ENCODE assay signal across 1 cellular context in the genomic region with DNA sequence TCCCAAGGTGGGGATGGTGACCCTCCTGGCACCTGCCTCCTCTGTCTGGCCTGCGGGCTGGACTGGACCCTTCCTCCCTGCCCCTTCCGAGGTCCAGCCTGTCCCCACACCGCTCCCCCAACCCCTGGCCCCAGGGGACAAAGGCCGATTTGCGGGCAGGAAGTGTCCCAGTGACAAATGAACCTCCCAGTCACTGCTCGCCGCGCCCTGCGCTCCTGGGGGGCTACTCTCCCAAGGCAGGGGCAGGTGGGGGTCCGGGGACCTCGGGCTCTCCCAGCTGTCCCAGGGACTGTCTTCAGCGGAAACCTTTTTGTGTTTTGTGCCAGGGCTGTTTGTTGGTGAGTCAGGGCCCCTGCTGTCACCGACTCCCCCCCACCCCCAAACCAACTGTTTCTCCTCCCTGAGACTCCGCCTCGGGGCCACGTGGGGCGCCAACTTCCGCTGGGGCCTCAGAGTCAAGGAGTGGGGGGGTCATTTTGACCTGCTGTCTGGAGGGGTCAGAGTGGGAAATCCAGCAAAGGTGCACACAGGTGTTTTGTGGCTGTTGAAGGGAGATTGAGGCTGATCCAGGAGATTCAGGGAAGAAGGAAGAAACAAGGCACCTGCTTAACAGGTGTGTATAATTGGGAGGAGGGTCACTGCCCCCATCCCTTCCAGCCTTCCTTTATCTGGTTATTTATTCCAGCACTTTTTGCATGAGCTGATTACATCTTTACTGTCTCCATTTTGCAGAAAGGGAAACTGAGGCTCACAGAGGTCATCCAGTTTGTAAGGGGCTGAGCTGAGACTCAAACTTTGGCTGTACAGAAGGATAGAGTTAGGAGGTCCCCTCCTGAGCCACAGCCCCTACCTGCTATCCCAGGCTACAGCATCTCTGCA.
TF ChIP-seq lines count a peak whose summit lies in the region.

No MANE protein-coding gene starts in this region.

TF ChIP-seq in HEK293, 187 proteins besides CTCF, POLR2A, EP300 and RAD21 (continued from another document and continues in another):
- TF ChIP-seq, protein P1, sequence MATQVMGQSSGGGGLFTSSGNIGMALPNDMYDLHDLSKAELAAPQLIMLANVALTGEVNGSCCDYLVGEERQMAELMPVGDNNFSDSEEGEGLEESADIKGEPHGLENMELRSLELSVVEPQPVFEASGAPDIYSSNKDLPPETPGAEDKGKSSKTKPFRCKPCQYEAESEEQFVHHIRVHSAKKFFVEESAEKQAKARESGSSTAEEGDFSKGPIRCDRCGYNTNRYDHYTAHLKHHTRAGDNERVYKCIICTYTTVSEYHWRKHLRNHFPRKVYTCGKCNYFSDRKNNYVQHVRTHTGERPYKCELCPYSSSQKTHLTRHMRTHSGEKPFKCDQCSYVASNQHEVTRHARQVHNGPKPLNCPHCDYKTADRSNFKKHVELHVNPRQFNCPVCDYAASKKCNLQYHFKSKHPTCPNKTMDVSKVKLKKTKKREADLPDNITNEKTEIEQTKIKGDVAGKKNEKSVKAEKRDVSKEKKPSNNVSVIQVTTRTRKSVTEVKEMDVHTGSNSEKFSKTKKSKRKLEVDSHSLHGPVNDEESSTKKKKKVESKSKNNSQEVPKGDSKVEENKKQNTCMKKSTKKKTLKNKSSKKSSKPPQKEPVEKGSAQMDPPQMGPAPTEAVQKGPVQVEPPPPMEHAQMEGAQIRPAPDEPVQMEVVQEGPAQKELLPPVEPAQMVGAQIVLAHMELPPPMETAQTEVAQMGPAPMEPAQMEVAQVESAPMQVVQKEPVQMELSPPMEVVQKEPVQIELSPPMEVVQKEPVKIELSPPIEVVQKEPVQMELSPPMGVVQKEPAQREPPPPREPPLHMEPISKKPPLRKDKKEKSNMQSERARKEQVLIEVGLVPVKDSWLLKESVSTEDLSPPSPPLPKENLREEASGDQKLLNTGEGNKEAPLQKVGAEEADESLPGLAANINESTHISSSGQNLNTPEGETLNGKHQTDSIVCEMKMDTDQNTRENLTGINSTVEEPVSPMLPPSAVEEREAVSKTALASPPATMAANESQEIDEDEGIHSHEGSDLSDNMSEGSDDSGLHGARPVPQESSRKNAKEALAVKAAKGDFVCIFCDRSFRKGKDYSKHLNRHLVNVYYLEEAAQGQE (tag by site-specific recombination; IDR thresholded peaks at IDR 0.05) = no peak
- peak; percentile 96 for TF ChIP-seq SCRT2 (tag by site-specific recombination; IDR thresholded peaks at IDR 0.05)
- no peak for TF ChIP-seq HOXD13 (CRISPR knock-in tag; IDR thresholded peaks at IDR 0.05; ENCODE audit: borderline replicate concordance)
- TF ChIP-seq ZNF549 (tag by site-specific recombination; IDR thresholded peaks at IDR 0.05) = no peak
- TF ChIP-seq ZNF121 (tag by site-specific recombination; IDR thresholded peaks at IDR 0.05) = no peak
- TF ChIP-seq, protein P2, sequence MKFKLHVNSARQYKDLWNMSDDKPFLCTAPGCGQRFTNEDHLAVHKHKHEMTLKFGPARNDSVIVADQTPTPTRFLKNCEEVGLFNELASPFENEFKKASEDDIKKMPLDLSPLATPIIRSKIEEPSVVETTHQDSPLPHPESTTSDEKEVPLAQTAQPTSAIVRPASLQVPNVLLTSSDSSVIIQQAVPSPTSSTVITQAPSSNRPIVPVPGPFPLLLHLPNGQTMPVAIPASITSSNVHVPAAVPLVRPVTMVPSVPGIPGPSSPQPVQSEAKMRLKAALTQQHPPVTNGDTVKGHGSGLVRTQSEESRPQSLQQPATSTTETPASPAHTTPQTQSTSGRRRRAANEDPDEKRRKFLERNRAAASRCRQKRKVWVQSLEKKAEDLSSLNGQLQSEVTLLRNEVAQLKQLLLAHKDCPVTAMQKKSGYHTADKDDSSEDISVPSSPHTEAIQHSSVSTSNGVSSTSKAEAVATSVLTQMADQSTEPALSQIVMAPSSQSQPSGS (tag by site-specific recombination; IDR thresholded peaks at IDR 0.05; ENCODE audit: low read depth) = no peak
- no peak; the same call in none of the 2 replicates for TF ChIP-seq BCL11B (tag by site-specific recombination; IDR thresholded peaks at IDR 0.05; ENCODE audit: low read depth)
- TF ChIP-seq ZNF23 (tag by site-specific recombination; IDR thresholded peaks at IDR 0.05; ENCODE audit: borderline replicate concordance) = no peak
- TF ChIP-seq PRDM1 (tag by site-specific recombination; IDR thresholded peaks at IDR 0.05) = no peak
- TF ChIP-seq ZNF629 (tag by site-specific recombination; IDR thresholded peaks at IDR 0.05) = no peak
- TF ChIP-seq IKZF3 (tag by site-specific recombination; IDR thresholded peaks at IDR 0.05) = no peak
- TF ChIP-seq FEZF1 (tag by site-specific recombination; IDR thresholded peaks at IDR 0.05) = no peak; the same call in 1 of the 2 replicates
- no peak for TF ChIP-seq ZNF10 (tag by site-specific recombination; IDR thresholded peaks at IDR 0.05)
- TF ChIP-seq ZNF660 (tag by site-specific recombination; IDR thresholded peaks at IDR 0.05) = peak; percentile 38; the same call in 1 of the 2 replicates
- TF ChIP-seq WT1 (tag by site-specific recombination; IDR thresholded peaks at IDR 0.05) = no peak
- TF ChIP-seq TCF7L2 (IDR thresholded peaks at IDR 0.05; ENCODE audit: borderline replicate concordance, low read depth, low read length) = no peak
- TF ChIP-seq, protein P3, sequence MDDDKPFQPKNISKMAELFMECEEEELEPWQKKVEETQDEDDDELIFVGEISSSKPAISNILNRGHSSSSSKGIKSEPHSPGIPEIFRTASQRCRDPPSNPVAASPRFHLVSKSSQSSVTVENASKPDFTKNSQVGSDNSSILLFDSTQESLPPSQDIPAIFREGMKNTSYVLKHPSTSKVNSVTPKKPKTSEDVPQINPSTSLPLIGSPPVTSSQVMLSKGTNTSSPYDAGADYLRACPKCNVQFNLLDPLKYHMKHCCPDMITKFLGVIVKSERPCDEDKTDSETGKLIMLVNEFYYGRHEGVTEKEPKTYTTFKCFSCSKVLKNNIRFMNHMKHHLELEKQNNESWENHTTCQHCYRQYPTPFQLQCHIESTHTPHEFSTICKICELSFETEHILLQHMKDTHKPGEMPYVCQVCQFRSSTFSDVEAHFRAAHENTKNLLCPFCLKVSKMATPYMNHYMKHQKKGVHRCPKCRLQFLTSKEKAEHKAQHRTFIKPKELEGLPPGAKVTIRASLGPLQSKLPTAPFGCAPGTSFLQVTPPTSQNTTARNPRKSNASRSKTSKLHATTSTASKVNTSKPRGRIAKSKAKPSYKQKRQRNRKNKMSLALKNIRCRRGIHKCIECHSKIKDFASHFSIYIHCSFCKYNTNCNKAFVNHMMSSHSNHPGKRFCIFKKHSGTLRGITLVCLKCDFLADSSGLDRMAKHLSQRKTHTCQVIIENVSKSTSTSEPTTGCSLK (tag by site-specific recombination; IDR thresholded peaks at IDR 0.05) = no peak
- TF ChIP-seq ZFP37 (tag by site-specific recombination; IDR thresholded peaks at IDR 0.05) = no peak
- TF ChIP-seq ZNF341 (tag by site-specific recombination; IDR thresholded peaks at IDR 0.05; ENCODE audit: low read depth) = peak; percentile 95
- TF ChIP-seq, protein P4, sequence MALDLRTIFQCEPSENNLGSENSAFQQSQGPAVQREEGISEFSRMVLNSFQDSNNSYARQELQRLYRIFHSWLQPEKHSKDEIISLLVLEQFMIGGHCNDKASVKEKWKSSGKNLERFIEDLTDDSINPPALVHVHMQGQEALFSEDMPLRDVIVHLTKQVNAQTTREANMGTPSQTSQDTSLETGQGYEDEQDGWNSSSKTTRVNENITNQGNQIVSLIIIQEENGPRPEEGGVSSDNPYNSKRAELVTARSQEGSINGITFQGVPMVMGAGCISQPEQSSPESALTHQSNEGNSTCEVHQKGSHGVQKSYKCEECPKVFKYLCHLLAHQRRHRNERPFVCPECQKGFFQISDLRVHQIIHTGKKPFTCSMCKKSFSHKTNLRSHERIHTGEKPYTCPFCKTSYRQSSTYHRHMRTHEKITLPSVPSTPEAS (tag by site-specific recombination; IDR thresholded peaks at IDR 0.05) = no peak
- no peak for TF ChIP-seq ZNF416 (tag by site-specific recombination; IDR thresholded peaks at IDR 0.05)
- TF ChIP-seq, protein P5, sequence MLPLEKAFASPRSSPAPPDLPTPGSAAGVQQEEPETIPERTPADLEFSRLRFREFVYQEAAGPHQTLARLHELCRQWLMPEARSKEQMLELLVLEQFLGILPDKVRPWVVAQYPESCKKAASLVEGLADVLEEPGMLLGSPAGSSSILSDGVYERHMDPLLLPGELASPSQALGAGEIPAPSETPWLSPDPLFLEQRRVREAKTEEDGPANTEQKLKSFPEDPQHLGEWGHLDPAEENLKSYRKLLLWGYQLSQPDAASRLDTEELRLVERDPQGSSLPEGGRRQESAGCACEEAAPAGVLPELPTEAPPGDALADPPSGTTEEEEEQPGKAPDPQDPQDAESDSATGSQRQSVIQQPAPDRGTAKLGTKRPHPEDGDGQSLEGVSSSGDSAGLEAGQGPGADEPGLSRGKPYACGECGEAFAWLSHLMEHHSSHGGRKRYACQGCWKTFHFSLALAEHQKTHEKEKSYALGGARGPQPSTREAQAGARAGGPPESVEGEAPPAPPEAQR (tag by site-specific recombination; IDR thresholded peaks at IDR 0.05) = no peak
- TF ChIP-seq GLIS2 (tag by site-specific recombination; IDR thresholded peaks at IDR 0.05) = peak; percentile 89
- TF ChIP-seq ZNF610 (tag by site-specific recombination; IDR thresholded peaks at IDR 0.05; ENCODE audit: borderline replicate concordance) = no peak
- TF ChIP-seq ZNF837 (tag by site-specific recombination; IDR thresholded peaks at IDR 0.05) = no peak
- no peak; the same call in 1 of the 2 replicates for TF ChIP-seq ZNF600 (tag by site-specific recombination; IDR thresholded peaks at IDR 0.05)
- TF ChIP-seq, protein P6, sequence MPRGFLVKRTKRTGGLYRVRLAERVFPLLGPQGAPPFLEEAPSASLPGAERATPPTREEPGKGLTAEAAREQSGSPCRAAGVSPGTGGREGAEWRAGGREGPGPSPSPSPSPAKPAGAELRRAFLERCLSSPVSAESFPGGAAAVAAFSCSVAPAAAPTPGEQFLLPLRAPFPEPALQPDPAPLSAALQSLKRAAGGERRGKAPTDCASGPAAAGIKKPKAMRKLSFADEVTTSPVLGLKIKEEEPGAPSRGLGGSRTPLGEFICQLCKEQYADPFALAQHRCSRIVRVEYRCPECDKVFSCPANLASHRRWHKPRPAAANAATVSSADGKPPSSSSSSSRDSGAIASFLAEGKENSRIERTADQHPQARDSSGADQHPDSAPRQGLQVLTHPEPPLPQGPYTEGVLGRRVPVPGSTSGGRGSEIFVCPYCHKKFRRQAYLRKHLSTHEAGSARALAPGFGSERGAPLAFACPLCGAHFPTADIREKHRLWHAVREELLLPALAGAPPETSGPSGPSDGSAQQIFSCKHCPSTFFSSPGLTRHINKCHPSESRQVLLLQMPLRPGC (tag by site-specific recombination; IDR thresholded peaks at IDR 0.05) = no peak
- no peak for TF ChIP-seq ZNF501 (tag by site-specific recombination; IDR thresholded peaks at IDR 0.05)
- TF ChIP-seq KLF7 (tag by site-specific recombination; IDR thresholded peaks at IDR 0.05; ENCODE audit: borderline replicate concordance) = no peak
- TF ChIP-seq ZSCAN23 (tag by site-specific recombination; IDR thresholded peaks at IDR 0.05) = no peak
- no peak for TF ChIP-seq ZNF426 (tag by site-specific recombination; IDR thresholded peaks at IDR 0.05)
- no peak for TF ChIP-seq ZNF274 (IDR thresholded peaks at IDR 0.05; ENCODE audit: low read length)
- TF ChIP-seq ZNF274 (tag by site-specific recombination; IDR thresholded peaks at IDR 0.05; ENCODE audit: borderline replicate concordance) = no peak
- TF ChIP-seq, protein P7, sequence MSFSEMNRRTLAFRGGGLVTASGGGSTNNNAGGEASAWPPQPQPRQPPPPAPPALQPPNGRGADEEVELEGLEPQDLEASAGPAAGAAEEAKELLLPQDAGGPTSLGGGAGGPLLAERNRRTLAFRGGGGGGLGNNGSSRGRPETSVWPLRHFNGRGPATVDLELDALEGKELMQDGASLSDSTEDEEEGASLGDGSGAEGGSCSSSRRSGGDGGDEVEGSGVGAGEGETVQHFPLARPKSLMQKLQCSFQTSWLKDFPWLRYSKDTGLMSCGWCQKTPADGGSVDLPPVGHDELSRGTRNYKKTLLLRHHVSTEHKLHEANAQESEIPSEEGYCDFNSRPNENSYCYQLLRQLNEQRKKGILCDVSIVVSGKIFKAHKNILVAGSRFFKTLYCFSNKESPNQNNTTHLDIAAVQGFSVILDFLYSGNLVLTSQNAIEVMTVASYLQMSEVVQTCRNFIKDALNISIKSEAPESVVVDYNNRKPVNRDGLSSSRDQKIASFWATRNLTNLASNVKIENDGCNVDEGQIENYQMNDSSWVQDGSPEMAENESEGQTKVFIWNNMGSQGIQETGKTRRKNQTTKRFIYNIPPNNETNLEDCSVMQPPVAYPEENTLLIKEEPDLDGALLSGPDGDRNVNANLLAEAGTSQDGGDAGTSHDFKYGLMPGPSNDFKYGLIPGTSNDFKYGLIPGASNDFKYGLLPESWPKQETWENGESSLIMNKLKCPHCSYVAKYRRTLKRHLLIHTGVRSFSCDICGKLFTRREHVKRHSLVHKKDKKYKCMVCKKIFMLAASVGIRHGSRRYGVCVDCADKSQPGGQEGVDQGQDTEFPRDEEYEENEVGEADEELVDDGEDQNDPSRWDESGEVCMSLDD (tag by site-specific recombination; IDR thresholded peaks at IDR 0.05) = no peak
- TF ChIP-seq ZNF677 (tag by site-specific recombination; IDR thresholded peaks at IDR 0.05) = no peak
- no peak for TF ChIP-seq ZNF302 (tag by site-specific recombination; IDR thresholded peaks at IDR 0.05; ENCODE audit: low read depth)
- TF ChIP-seq, protein P8, sequence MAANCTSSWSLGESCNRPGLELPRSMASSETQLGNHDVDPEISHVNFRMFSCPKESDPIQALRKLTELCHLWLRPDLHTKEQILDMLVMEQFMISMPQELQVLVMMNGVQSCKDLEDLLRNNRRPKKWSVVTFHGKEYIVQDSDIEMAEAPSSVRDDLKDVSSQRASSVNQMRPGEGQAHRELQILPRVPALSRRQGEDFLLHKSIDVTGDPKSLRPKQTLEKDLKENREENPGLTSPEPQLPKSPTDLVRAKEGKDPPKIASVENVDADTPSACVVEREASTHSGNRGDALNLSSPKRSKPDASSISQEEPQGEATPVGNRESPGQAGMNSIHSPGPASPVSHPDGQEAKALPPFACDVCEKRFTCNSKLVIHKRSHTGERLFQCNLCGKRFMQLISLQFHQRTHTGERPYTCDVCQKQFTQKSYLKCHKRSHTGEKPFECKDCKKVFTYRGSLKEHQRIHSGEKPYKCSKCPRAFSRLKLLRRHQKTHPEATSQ (tag by site-specific recombination; IDR thresholded peaks at IDR 0.05) = no peak
- TF ChIP-seq ZNF223 (tag by site-specific recombination; IDR thresholded peaks at IDR 0.05) = no peak
- TF ChIP-seq ZNF654 (tag by site-specific recombination; IDR thresholded peaks at IDR 0.05; ENCODE audit: low read depth) = no peak
- TF ChIP-seq ZFP69B (tag by site-specific recombination; IDR thresholded peaks at IDR 0.05) = no peak
- TF ChIP-seq ZNF585B (tag by site-specific recombination; IDR thresholded peaks at IDR 0.05) = no peak
- TF ChIP-seq, protein P9, sequence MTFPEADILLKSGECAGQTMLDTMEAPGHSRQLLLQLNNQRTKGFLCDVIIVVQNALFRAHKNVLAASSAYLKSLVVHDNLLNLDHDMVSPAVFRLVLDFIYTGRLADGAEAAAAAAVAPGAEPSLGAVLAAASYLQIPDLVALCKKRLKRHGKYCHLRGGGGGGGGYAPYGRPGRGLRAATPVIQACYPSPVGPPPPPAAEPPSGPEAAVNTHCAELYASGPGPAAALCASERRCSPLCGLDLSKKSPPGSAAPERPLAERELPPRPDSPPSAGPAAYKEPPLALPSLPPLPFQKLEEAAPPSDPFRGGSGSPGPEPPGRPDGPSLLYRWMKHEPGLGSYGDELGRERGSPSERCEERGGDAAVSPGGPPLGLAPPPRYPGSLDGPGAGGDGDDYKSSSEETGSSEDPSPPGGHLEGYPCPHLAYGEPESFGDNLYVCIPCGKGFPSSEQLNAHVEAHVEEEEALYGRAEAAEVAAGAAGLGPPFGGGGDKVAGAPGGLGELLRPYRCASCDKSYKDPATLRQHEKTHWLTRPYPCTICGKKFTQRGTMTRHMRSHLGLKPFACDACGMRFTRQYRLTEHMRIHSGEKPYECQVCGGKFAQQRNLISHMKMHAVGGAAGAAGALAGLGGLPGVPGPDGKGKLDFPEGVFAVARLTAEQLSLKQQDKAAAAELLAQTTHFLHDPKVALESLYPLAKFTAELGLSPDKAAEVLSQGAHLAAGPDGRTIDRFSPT (tag by site-specific recombination; IDR thresholded peaks at IDR 0.05) = no peak
